ENCODE assay signal across 1 cellular context in the genomic region with DNA sequence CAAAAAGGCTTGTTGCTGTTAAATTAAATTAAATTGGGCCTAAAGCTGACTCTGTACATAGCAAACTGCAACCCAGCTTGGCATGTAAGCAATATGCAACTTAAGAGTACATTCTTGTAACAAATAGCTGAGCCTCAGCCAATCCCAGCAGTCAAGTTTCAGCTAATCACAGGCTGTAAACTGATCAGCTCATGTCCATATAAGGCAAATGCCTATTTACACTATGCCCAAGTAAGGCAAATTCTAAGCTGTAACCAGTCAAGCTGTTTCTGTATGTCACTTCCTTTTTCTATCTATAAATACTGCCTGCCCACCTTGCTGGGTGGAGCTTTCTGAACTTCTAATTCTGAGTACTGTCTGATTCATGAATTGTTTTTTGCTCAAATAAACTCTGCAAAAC.
TF ChIP-seq lines count a peak whose summit lies in the region.

No MANE protein-coding gene starts in this region.

TF ChIP-seq in WTC11, 78 proteins besides CTCF, POLR2A, EP300 and RAD21 (continued from another document):
- TF ChIP-seq, protein P1, sequence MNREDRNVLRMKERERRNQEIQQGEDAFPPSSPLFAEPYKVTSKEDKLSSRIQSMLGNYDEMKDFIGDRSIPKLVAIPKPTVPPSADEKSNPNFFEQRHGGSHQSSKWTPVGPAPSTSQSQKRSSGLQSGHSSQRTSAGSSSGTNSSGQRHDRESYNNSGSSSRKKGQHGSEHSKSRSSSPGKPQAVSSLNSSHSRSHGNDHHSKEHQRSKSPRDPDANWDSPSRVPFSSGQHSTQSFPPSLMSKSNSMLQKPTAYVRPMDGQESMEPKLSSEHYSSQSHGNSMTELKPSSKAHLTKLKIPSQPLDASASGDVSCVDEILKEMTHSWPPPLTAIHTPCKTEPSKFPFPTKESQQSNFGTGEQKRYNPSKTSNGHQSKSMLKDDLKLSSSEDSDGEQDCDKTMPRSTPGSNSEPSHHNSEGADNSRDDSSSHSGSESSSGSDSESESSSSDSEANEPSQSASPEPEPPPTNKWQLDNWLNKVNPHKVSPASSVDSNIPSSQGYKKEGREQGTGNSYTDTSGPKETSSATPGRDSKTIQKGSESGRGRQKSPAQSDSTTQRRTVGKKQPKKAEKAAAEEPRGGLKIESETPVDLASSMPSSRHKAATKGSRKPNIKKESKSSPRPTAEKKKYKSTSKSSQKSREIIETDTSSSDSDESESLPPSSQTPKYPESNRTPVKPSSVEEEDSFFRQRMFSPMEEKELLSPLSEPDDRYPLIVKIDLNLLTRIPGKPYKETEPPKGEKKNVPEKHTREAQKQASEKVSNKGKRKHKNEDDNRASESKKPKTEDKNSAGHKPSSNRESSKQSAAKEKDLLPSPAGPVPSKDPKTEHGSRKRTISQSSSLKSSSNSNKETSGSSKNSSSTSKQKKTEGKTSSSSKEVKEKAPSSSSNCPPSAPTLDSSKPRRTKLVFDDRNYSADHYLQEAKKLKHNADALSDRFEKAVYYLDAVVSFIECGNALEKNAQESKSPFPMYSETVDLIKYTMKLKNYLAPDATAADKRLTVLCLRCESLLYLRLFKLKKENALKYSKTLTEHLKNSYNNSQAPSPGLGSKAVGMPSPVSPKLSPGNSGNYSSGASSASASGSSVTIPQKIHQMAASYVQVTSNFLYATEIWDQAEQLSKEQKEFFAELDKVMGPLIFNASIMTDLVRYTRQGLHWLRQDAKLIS (CRISPR knock-in tag; IDR thresholded peaks at IDR 0.05; ENCODE audit: borderline replicate concordance) = no peak
- TF ChIP-seq NR1H2 (CRISPR knock-in tag; IDR thresholded peaks at IDR 0.05) (no peak), SP1 (CRISPR knock-in tag; conservative IDR thresholded peaks at IDR 0.05) (no peak), ELF4 (CRISPR knock-in tag; IDR thresholded peaks at IDR 0.05; ENCODE audit: low read depth) (no peak), KAT7 (CRISPR knock-in tag; IDR thresholded peaks at IDR 0.05; ENCODE audit: borderline replicate concordance) (no peak), SOX15 (CRISPR knock-in tag; IDR thresholded peaks at IDR 0.05) (no peak)
- TF ChIP-seq, protein P2, sequence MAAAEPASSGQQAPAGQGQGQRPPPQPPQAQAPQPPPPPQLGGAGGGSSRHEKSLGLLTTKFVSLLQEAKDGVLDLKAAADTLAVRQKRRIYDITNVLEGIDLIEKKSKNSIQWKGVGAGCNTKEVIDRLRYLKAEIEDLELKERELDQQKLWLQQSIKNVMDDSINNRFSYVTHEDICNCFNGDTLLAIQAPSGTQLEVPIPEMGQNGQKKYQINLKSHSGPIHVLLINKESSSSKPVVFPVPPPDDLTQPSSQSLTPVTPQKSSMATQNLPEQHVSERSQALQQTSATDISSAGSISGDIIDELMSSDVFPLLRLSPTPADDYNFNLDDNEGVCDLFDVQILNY (CRISPR knock-in tag; IDR thresholded peaks at IDR 0.05) = no peak
